In genomic region chr12:85836716-85837100, GRCh38 we compare ENCODE assay signal across 14 cellular contexts. TPM values are rescaled to one million over a fixed set of nuclear protein-coding genes. Genes with fewer than 3 reads are reported as not detected.
DNase-seq lines count a peak whose midpoint lies in the region; ATAC-seq and TF ChIP-seq lines count a peak whose summit lies in the region.
"Had no signal": no experiment of that assay in that cellular context is flagged by ENCODE, and none has a peak within 500 bp of the region (broad histone marks: within the 10 kb centered on the region; RNA-seq: fewer than 3 reads in every experiment).

No MANE protein-coding gene starts in this region.

- peaks cover 2% of the 10 kb centered on the region for H3K27me3 Mint-ChIP-seq in activated CD4-positive, alpha-beta memory T cell treated with anti-CD3 and anti-CD28 coated beads for 36 hours

- no TSS peak for BruUV-seq in PC-3 (replicated peaks; lab: Mats Ljungman, UMichigan)

- no peak for DNase-seq in PC-3
- no peak for DNase-seq in colonic mucosa
- peak; percentile 30 to 33 for DNase-seq in thyroid gland
- DNase-seq in NCI-H2196 (lab: John Stamatoyannopoulos, UW; ENCODE audit: unreplicated experiment), result no peak
- DNase-seq in activated CD4-positive, alpha-beta memory T cell treated with anti-CD3 and anti-CD28 coated beads for 36 hours, result no peak
- DNase-seq: activated naive CD4-positive, alpha-beta T cell treated with anti-CD3 and anti-CD28 coated beads, Interleukin-2, amount 10 ng/mL, durations not matched to agents 7 days and 5 days; NCI-H1048; T1000 had no signal

- peak overlapping the region; percentile 90 for H2AFZ ChIP-seq in PC-3 (ENCODE audit: low read length)

- H3K27ac ChIP-seq in PC-3 (ENCODE audit: low read length) (no peak overlapping the region), colonic mucosa (no peak overlapping the region), thyroid gland (peak overlapping the region; percentile 58 to 89 (median 66))

- H3K79me2 ChIP-seq in PC-3 (ENCODE audit: low read length), result no peaks in the 10 kb centered on the region

- no peaks in the 10 kb centered on the region for H3K9me2 ChIP-seq in PC-3 (replicated peaks; ENCODE audit: low read length)

- peak overlapping the region; percentile 91 for H3K4me2 ChIP-seq in PC-3 (ENCODE audit: low read length)

- WGBS in thyroid gland, 2 donors, result 32% methylated on average over 5 of the region's 5 CpGs

- H3K4me1 ChIP-seq in PC-3 (ENCODE audit: insufficient read depth, low read length) (peaks cover 30% of the 10 kb centered on the region), colonic mucosa (no peaks in the 10 kb centered on the region), mucosa of stomach (ENCODE audit: control insufficient read depth, insufficient read depth, low read length) (peaks cover 14% of the 10 kb centered on the region), thyroid gland (peaks cover 9 to 17% of the 10 kb centered on the region in 2 donors)
- H3K4me1 ChIP-seq: Peyer's patch, testis had no signal

- ATAC-seq in PC-3 (no peak), GM19324 (IDR thresholded peaks at IDR 0.05; ENCODE audit: low FRiP score, unreplicated experiment) (no peak), HG03139 (IDR thresholded peaks at IDR 0.05; ENCODE audit: unreplicated experiment) (no peak)

- no peaks in the 10 kb centered on the region for H3K9me3 Mint-ChIP-seq in activated CD4-positive, alpha-beta memory T cell treated with anti-CD3 and anti-CD28 coated beads for 36 hours
- H3K9me3 Mint-ChIP-seq: activated naive CD4-positive, alpha-beta T cell treated with anti-CD3 and anti-CD28 coated beads, Interleukin-2, amount 10 ng/mL, durations not matched to agents 7 days and 5 days had no signal

- H3K9ac ChIP-seq in PC-3 (ENCODE audit: low read length), result no peak overlapping the region
- no peak overlapping the region for H3K9ac ChIP-seq in colonic mucosa (ENCODE audit: low read depth in 2 of 2, low read length in 2 of 2)
- peak overlapping the region; percentile 40 for H3K9ac ChIP-seq in mucosa of stomach (ENCODE audit: low read length)

- intact Hi-C loops in PC-3 (cut with micrococcal nuclease), result no loop called here
- intact Hi-C loops in colonic mucosa (cut with DNase I), result no loop called here
- intact Hi-C loops in thyroid gland (cut with DNase I), result no loop called here
- intact Hi-C loops in activated CD4-positive, alpha-beta memory T cell treated with anti-CD3 and anti-CD28 coated beads for 36 hours (cut with micrococcal nuclease), result no loop called here

- H3F3A ChIP-seq in PC-3 (ENCODE audit: low read length, unreplicated experiment), result no peaks in the 10 kb centered on the region

- no peaks in the 10 kb centered on the region for H4K20me1 ChIP-seq in PC-3 (ENCODE audit: low read length)

- H3K27ac Mint-ChIP-seq in activated CD4-positive, alpha-beta memory T cell treated with anti-CD3 and anti-CD28 coated beads for 36 hours, result no peak overlapping the region
- H3K27ac Mint-ChIP-seq: activated naive CD4-positive, alpha-beta T cell treated with anti-CD3 and anti-CD28 coated beads, Interleukin-2, amount 10 ng/mL, durations not matched to agents 7 days and 5 days had no signal

- H3K36me3 Mint-ChIP-seq in activated CD4-positive, alpha-beta memory T cell treated with anti-CD3 and anti-CD28 coated beads for 36 hours, result no peaks in the 10 kb centered on the region
- H3K36me3 Mint-ChIP-seq: activated naive CD4-positive, alpha-beta T cell treated with anti-CD3 and anti-CD28 coated beads, Interleukin-2, amount 10 ng/mL, durations not matched to agents 7 days and 5 days had no signal

- H3K4me3 Mint-ChIP-seq in activated CD4-positive, alpha-beta memory T cell treated with anti-CD3 and anti-CD28 coated beads for 36 hours, result no peak overlapping the region
- H3K4me3 Mint-ChIP-seq: activated naive CD4-positive, alpha-beta T cell treated with anti-CD3 and anti-CD28 coated beads, Interleukin-2, amount 10 ng/mL, durations not matched to agents 7 days and 5 days had no signal

- H3K36me3 ChIP-seq in PC-3 (ENCODE audit: low read depth, low read length) (no peaks in the 10 kb centered on the region), colonic mucosa (no peaks in the 10 kb centered on the region), mucosa of stomach (ENCODE audit: control insufficient read depth, insufficient read depth, low read length) (no peaks in the 10 kb centered on the region), thyroid gland (no peaks in the 10 kb centered on the region)
- H3K36me3 ChIP-seq: Peyer's patch had no signal

- TF ChIP-seq POLR2A in thyroid gland (IDR thresholded peaks at IDR 0.05), result no peak

- CTCF ChIA-PET in PC-3 (lab: Charles Lee), result no interaction called here
- CTCF ChIA-PET in activated CD4-positive, alpha-beta memory T cell treated with anti-CD3 and anti-CD28 coated beads for 36 hours (lab: Charles Lee), result no interaction called here

- peak overlapping the region; percentile 70; the same call in 1 of the 2 replicates for H3K4me3 ChIP-seq in PC-3 (ENCODE audit: low read length)
- H3K4me3 ChIP-seq in colonic mucosa, result peak overlapping the region; percentile 15
- H3K4me3 ChIP-seq in mucosa of stomach (ENCODE audit: low read length), result peak overlapping the region; percentile 48
- H3K4me3 ChIP-seq in thyroid gland (replicated peaks in 1 of 3), result peak overlapping the region in 2 of 3 donors; percentile 24 to 34

- no peaks in the 10 kb centered on the region for H3K27me3 ChIP-seq in PC-3 (ENCODE audit: low read length)
- H3K27me3 ChIP-seq in colonic mucosa, result no peaks in the 10 kb centered on the region
- H3K27me3 ChIP-seq in mucosa of stomach (ENCODE audit: control insufficient read depth, insufficient read depth, low read length), result no peaks in the 10 kb centered on the region
- no peaks in the 10 kb centered on the region for H3K27me3 ChIP-seq in thyroid gland
- H3K27me3 ChIP-seq: Peyer's patch, testis had no signal

- H3K9me3 ChIP-seq in PC-3 (ENCODE audit: low read length) (no peaks in the 10 kb centered on the region), colonic mucosa (no peaks in the 10 kb centered on the region), mucosa of stomach (ENCODE audit: control insufficient read depth, low read length) (no peaks in the 10 kb centered on the region), thyroid gland (no peaks in the 10 kb centered on the region)
- H3K9me3 ChIP-seq: Peyer's patch, testis had no signal

- H3K4me1 Mint-ChIP-seq in activated CD4-positive, alpha-beta memory T cell treated with anti-CD3 and anti-CD28 coated beads for 36 hours (ENCODE audit: low read depth), result no peaks in the 10 kb centered on the region
- H3K4me1 Mint-ChIP-seq: activated naive CD4-positive, alpha-beta T cell treated with anti-CD3 and anti-CD28 coated beads, Interleukin-2, amount 10 ng/mL, durations not matched to agents 7 days and 5 days had no signal

- TF ChIP-seq CTCF in PC-3 (conservative IDR thresholded peaks at IDR 0.05; ENCODE audit: low read depth, low read length) (no peak), colonic mucosa (IDR thresholded peaks at IDR 0.05) (no peak), thyroid gland (IDR thresholded peaks at IDR 0.05) (no peak)

- POLR2A ChIA-PET in PC-3 (lab: Charles Lee; ENCODE audit: unreplicated experiment), result no interaction called here
- POLR2A ChIA-PET in activated CD4-positive, alpha-beta memory T cell treated with anti-CD3 and anti-CD28 coated beads for 36 hours (lab: Charles Lee), result no interaction called here

RNA-seq across cellular contexts. Expression of gene RASSF9, which starts 0.5 kb away (rescaled TPM):
- total RNA-seq in PC-3 (2014; rRNA removed), result 0.17 TPM in 1 of 2 replicates, not detected in the other
- under 1 TPM; 0.32 to 0.88 TPM for total RNA-seq in colonic mucosa
- 10 to 100 TPM in 2 of 4 donors, 1 to 10 TPM in 2; 8.1 to 11.8 (median 9.7) TPM for total RNA-seq in thyroid gland
- not detected for total RNA-seq in activated CD4-positive, alpha-beta memory T cell treated with anti-CD3 and anti-CD28 coated beads for 36 hours

RNA-seq across cellular contexts. Expression of gene NTS, which starts 37.4 kb away (rescaled TPM):
- total RNA-seq in PC-3 (2014; rRNA removed), result not detected in 2 replicates
- total RNA-seq in colonic mucosa, result under 1 TPM in 1 of 2 donors, not detected in 1; 0.32 TPM
- under 1 TPM in 3 of 4 donors, not detected in 1; 0.45 to 0.81 (median 0.63) TPM for total RNA-seq in thyroid gland
- not detected for total RNA-seq in activated CD4-positive, alpha-beta memory T cell treated with anti-CD3 and anti-CD28 coated beads for 36 hours
- total RNA-seq: pulmonary artery endothelial cell, testis had no signal

Comparison
In these comparisons a context has a peak if more than half of its experiments do, and no peak if none do; other contexts are left out.
1. DNase-seq: peak in thyroid gland (2 of 2); none in PC-3 (single experiment), colonic mucosa (single experiment), NCI-H2196 (single experiment) and activated CD4-positive, alpha-beta memory T cell treated with anti-CD3 and anti-CD28 coated beads for 36 hours (single experiment).
2. H3K27ac ChIP-seq: peak in thyroid gland (3 of 3); none in PC-3 (single experiment) and colonic mucosa (single experiment).
3. H3K4me3 ChIP-seq: peak in every context shown above with its lines; median percentile 70 in PC-3; 48 in mucosa of stomach; 29 in thyroid gland; 15 in colonic mucosa.